8 cellular contexts compared by ENCODE assay signal in genomic region chr2:131105156-131105949, GRCh38. TPM values are rescaled to one million over a fixed set of nuclear protein-coding genes. Genes with fewer than 3 reads are reported as not detected.
DNase-seq lines count a peak whose midpoint lies in the region; ATAC-seq and TF ChIP-seq lines count a peak whose summit lies in the region.

Gene PLEKHB2, plus strand, starts transcription at chr2:131105336. Its CDS starts 15,606 bp downstream, at chr2:131120942.

- H3K27ac Mint-ChIP-seq in CD8-positive, alpha-beta T cell: peak within 1 kb of the TSS; percentile 96
- peak within 1 kb of the TSS; percentile 93 for H3K27ac Mint-ChIP-seq in activated CD8-positive, alpha-beta memory T cell treated with anti-CD3 and anti-CD28 coated beads, Interleukin-2, amount 10 ng/mL, durations not matched to agents 7 days and 5 days
- peak within 1 kb of the TSS; percentile 92 for H3K27ac Mint-ChIP-seq in endodermal cell
- H3K27ac Mint-ChIP-seq in mesothelial cell of epicardium: peak within 1 kb of the TSS; percentile 84

- DNase-seq in CD8-positive, alpha-beta T cell: peak; percentile 86 to 97 (median 91)
- DNase-seq in NOMO-1 treated with dmso at 0.1 percent for 144 hours (lab: John Stamatoyannopoulos, UW; ENCODE audit: unreplicated experiment) (peak; percentile 89), endodermal cell (peak; percentile 97), mesothelial cell of epicardium (ENCODE audit: low spot score in 2 of 2, unreplicated experiment in 2 of 2) (peak; percentile 90 to 99)
- DNase-seq in activated CD8-positive, alpha-beta memory T cell treated with anti-CD3 and anti-CD28 coated beads, Interleukin-2, amount 10 ng/mL, durations not matched to agents 7 days and 5 days: peak; percentile 95
- DNase-seq in stimulated activated CD8-positive, alpha-beta memory T cell treated with anti-CD3 and anti-CD28 coated beads, Interleukin-15, amount 100 ng/mL, for 48 hours (ENCODE audit: low read depth in 2 of 2): peak; percentile 90 to 92

- peak within 1 kb of the TSS; percentile 95 for H3K4me3 ChIP-seq in CD8-positive, alpha-beta T cell (ENCODE audit: low read depth, low read length)
- peak within 1 kb of the TSS; percentile 98 for H3K4me3 ChIP-seq in endodermal cell (ENCODE audit: low read length)

- H3K9me3 Mint-ChIP-seq in CD8-positive, alpha-beta T cell: no peaks in the 10 kb centered on the region
- H3K9me3 Mint-ChIP-seq in activated CD8-positive, alpha-beta memory T cell treated with anti-CD3 and anti-CD28 coated beads, Interleukin-2, amount 10 ng/mL, durations not matched to agents 7 days and 5 days (ENCODE audit: low read depth): no peaks in the 10 kb centered on the region
- H3K9me3 Mint-ChIP-seq in endodermal cell (no peaks in the 10 kb centered on the region), mesothelial cell of epicardium (no peaks in the 10 kb centered on the region)

- peak; percentile 61 for ATAC-seq in CD8-positive, alpha-beta T cell
- ATAC-seq in GM19395 (IDR thresholded peaks at IDR 0.05; ENCODE audit: unreplicated experiment) (peak; percentile 78), HG03558 (IDR thresholded peaks at IDR 0.05; ENCODE audit: extremely low read depth, unreplicated experiment) (peak; percentile 61)
- ATAC-seq in activated CD8-positive, alpha-beta memory T cell treated with anti-CD3 and anti-CD28 coated beads, Interleukin-2, amount 10 ng/mL, durations not matched to agents 7 days and 5 days: peak; percentile 82

- H3K27me3 Mint-ChIP-seq in CD8-positive, alpha-beta T cell (ENCODE audit: low read depth): no peaks in the 10 kb centered on the region
- no peaks in the 10 kb centered on the region for H3K27me3 Mint-ChIP-seq in activated CD8-positive, alpha-beta memory T cell treated with anti-CD3 and anti-CD28 coated beads, Interleukin-2, amount 10 ng/mL, durations not matched to agents 7 days and 5 days
- H3K27me3 Mint-ChIP-seq in endodermal cell (ENCODE audit: insufficient read depth): no peaks in the 10 kb centered on the region
- no peaks in the 10 kb centered on the region for H3K27me3 Mint-ChIP-seq in mesothelial cell of epicardium (ENCODE audit: low read depth)

- no peaks in the 10 kb centered on the region for H3K36me3 ChIP-seq in CD8-positive, alpha-beta T cell (ENCODE audit: insufficient read depth, low read length)
- H3K36me3 ChIP-seq in endodermal cell (ENCODE audit: control insufficient read depth, insufficient read depth, low read length): peaks cover 20% of the 10 kb centered on the region

- peak within 1 kb of the TSS; percentile 91 for H3K27ac ChIP-seq in CD8-positive, alpha-beta T cell (ENCODE audit: low read depth, low read length)
- peak within 1 kb of the TSS; percentile 73 for H3K27ac ChIP-seq in endodermal cell (ENCODE audit: low read depth, low read length)

- H3K4me1 Mint-ChIP-seq in CD8-positive, alpha-beta T cell (ENCODE audit: low read depth): peaks cover 58% of the 10 kb centered on the region
- H3K4me1 Mint-ChIP-seq in activated CD8-positive, alpha-beta memory T cell treated with anti-CD3 and anti-CD28 coated beads, Interleukin-2, amount 10 ng/mL, durations not matched to agents 7 days and 5 days: peaks cover 48% of the 10 kb centered on the region
- H3K4me1 Mint-ChIP-seq in endodermal cell: peaks cover 24% of the 10 kb centered on the region
- peaks cover 26% of the 10 kb centered on the region for H3K4me1 Mint-ChIP-seq in mesothelial cell of epicardium

- WGBS in endodermal cell (ENCODE audit: insufficient coverage in 1 of 2, insufficient read length in 1 of 2), 2 experiments: 0% methylated on average over 14 to 66 of the region's 66 CpGs

- no peak for TF ChIP-seq CTCF in CD8-positive, alpha-beta T cell (IDR thresholded peaks at IDR 0.05)
- TF ChIP-seq CTCF in endodermal cell (conservative IDR thresholded peaks at IDR 0.05) (peak; percentile 60), mesothelial cell of epicardium (IDR thresholded peaks at IDR 0.05; ENCODE audit: unreplicated experiment) (no peak)

- CTCF ChIA-PET in CD8-positive, alpha-beta T cell (lab: Charles Lee): interaction anchor here (0.5 to 1.7 kb wide), 3 partner anchors 8 to 308 kb away, joined by 3 to 6 read pairs (median 3); partner anchors contain the start of gene FAM168B
- CTCF ChIA-PET in activated CD8-positive, alpha-beta memory T cell treated with anti-CD3 and anti-CD28 coated beads, Interleukin-2, amount 10 ng/mL, durations not matched to agents 7 days and 5 days (lab: Charles Lee): interaction anchor here (3.3 kb wide), 1 partner anchor 12 kb away, joined by 22 read pairs; the partner anchor contains the start of gene FAM168B

- no peaks in the 10 kb centered on the region for H3K27me3 ChIP-seq in CD8-positive, alpha-beta T cell (ENCODE audit: insufficient read depth, low read length)
- H3K27me3 ChIP-seq in endodermal cell (ENCODE audit: control insufficient read depth, insufficient read depth, low read length, poor library complexity, severe bottlenecking): no peaks in the 10 kb centered on the region

- no peaks in the 10 kb centered on the region for H3K9me3 ChIP-seq in CD8-positive, alpha-beta T cell (ENCODE audit: low read length)
- peaks cover 4% of the 10 kb centered on the region for H3K9me3 ChIP-seq in endodermal cell (ENCODE audit: control insufficient read depth, low read length)

- H3K36me3 Mint-ChIP-seq in CD8-positive, alpha-beta T cell: peaks cover 18% of the 10 kb centered on the region
- H3K36me3 Mint-ChIP-seq in activated CD8-positive, alpha-beta memory T cell treated with anti-CD3 and anti-CD28 coated beads, Interleukin-2, amount 10 ng/mL, durations not matched to agents 7 days and 5 days: peaks cover 20% of the 10 kb centered on the region
- peaks cover 12% of the 10 kb centered on the region for H3K36me3 Mint-ChIP-seq in endodermal cell (ENCODE audit: low read depth)
- H3K36me3 Mint-ChIP-seq in mesothelial cell of epicardium: peaks cover 3% of the 10 kb centered on the region

- peak within 1 kb of the TSS; percentile 95 for H3K4me3 Mint-ChIP-seq in CD8-positive, alpha-beta T cell
- H3K4me3 Mint-ChIP-seq in activated CD8-positive, alpha-beta memory T cell treated with anti-CD3 and anti-CD28 coated beads, Interleukin-2, amount 10 ng/mL, durations not matched to agents 7 days and 5 days: peak within 1 kb of the TSS; percentile 93
- peak within 1 kb of the TSS; percentile 83 for H3K4me3 Mint-ChIP-seq in endodermal cell
- peak within 1 kb of the TSS; percentile 81 for H3K4me3 Mint-ChIP-seq in mesothelial cell of epicardium

- intact Hi-C loops in CD8-positive, alpha-beta T cell (cut with DNase I, micrococcal nuclease): loop anchor here (1.0 to 10.0 kb wide), 7 partner anchors 12 to 923 kb away; partner anchors contain the start of genes FAM168B (in 2 of the 2), MZT2B (in 2 of the 2), GPR148 (in 1 of the 2) and MZT2A (in 1 of the 2)

- POLR2A ChIA-PET in CD8-positive, alpha-beta T cell (lab: Charles Lee): interaction anchor here (1.0 to 3.6 kb wide), 6 partner anchors 10 to 763 kb away, joined by 3 to 45 read pairs (median 6); partner anchors contain the start of genes FAM168B and IMP4

- peak within 1 kb of the TSS; percentile 85 for H3K9ac ChIP-seq in endodermal cell (ENCODE audit: extremely low read depth, low read length, poor library complexity, severe bottlenecking)

- peaks cover 35% of the 10 kb centered on the region for H3K4me1 ChIP-seq in CD8-positive, alpha-beta T cell (ENCODE audit: insufficient read depth, low read length)
- H3K4me1 ChIP-seq in endodermal cell (ENCODE audit: control insufficient read depth, insufficient read depth, low read length): no peaks in the 10 kb centered on the region

RNA-seq across cellular contexts. Expression of gene PLEKHB2, which starts in this region (rescaled TPM):
- total RNA-seq in CD8-positive, alpha-beta T cell: 10 to 100 TPM; 89.8 to 90.1 TPM
- 10 to 100 TPM; 58.5 to 64.3 TPM for total RNA-seq in activated CD8-positive, alpha-beta memory T cell treated with anti-CD3 and anti-CD28 coated beads, Interleukin-2, amount 10 ng/mL, durations not matched to agents 7 days and 5 days
- 10 to 100 TPM; 66.7 to 68.6 TPM for total RNA-seq in endodermal cell
- 60.2 TPM for polyA plus RNA-seq in endodermal cell (2013, experiment 1 of 2)
- 62.9 TPM for polyA plus RNA-seq in endodermal cell (2013, experiment 2 of 2)
- total RNA-seq in mesothelial cell of epicardium: 30.9 to 34.6 TPM (median 33.0 TPM) in 3 replicates

Comparison
In these comparisons a context has a peak if more than half of its experiments do, and no peak if none do; other contexts are left out.
1. Peak in every context shown above with its lines: DNase-seq, ATAC-seq, H3K4me3 ChIP-seq and H3K27ac ChIP-seq.